ENCODE assay signal across 30 cellular contexts in the genomic region with DNA sequence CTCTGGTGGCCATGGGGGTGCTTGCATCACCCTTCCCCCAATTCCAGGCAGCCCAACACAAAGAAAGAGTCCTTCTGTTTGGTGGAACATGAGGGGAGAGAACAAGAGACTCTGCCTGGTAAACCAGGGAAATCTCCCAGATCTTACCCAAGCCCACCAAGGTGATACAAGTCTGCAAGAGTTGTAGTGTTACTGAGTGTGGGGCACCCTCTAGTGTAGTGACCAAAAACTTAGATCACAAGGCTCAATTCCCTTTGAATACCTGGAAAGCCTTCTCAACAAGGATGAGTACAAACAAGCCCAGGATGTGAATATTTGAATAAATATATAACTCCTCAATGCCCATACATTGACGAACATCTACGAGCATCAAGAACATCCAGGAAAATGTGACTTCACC.
"Had no signal": no experiment of that assay in that cellular context is flagged by ENCODE, and none has a peak within 500 bp of the region (broad histone marks: within the 10 kb centered on the region; RNA-seq: fewer than 3 reads in every experiment).

No MANE protein-coding gene starts in this region.

- H3K4me3 ChIP-seq: adrenal gland, body of pancreas, breast epithelium, SJSA1 had no signal

- H3K36me3 ChIP-seq: adrenal gland, breast epithelium, SJSA1 had no signal

- ATAC-seq: activated naive CD4-positive, alpha-beta T cell treated with anti-CD3 and anti-CD28 coated beads, Interleukin-2, amount 50 U/mL, for 72 hours; activated T-cell treated with anti-CD3 and anti-CD28 coated beads, Interleukin-2, amount 50 U/mL, for 4 hours; body of pancreas; Panc1 had no signal

- H3K4me1 ChIP-seq: adrenal gland, body of pancreas, breast epithelium, SJSA1 had no signal

- H3K27me3 ChIP-seq: body of pancreas, SJSA1 had no signal

- H3K36me3 Mint-ChIP-seq: activated CD4-positive, alpha-beta memory T cell treated with anti-CD3 and anti-CD28 coated beads for 36 hours; activated naive CD4-positive, alpha-beta T cell treated with anti-CD3 and anti-CD28 coated beads, Interleukin-2, amount 50 U/mL, for 72 hours had no signal

- DNase-seq: activated B cell treated with CpG ODN at 0.5 μM for 24 hours; activated CD4-positive, alpha-beta memory T cell treated with anti-CD3 and anti-CD28 coated beads for 36 hours; activated CD4-positive, alpha-beta T cell treated with anti-CD3 and anti-CD28 coated beads for 4 hours; activated CD4-positive, alpha-beta T cell treated with anti-CD3 and anti-CD28 coated beads, Interleukin-2, amount 50 U/mL, for 1 hour; activated CD4-positive, CD25-positive, alpha-beta regulatory T cell treated with anti-CD3 and anti-CD28 coated beads, Interleukin-2, amount 50 U/mL, for 72 hours; activated CD8-positive, alpha-beta memory T cell treated with anti-CD3 and anti-CD28 coated beads, Interleukin-2, amount 50 U/mL, for 4 hours; activated gamma-delta T cell treated with Interleukin-2 at 50 U/mL for 16 hours; activated naive CD4-positive, alpha-beta T cell treated with anti-CD3 and anti-CD28 coated beads for 36 hours; activated T-cell treated with anti-CD3 and anti-CD28 coated beads for 4 hours; activated T-cell treated with anti-CD3 and anti-CD28 coated beads, Interleukin-2, amount 50 U/mL, for 4 hours; adrenal gland; body of pancreas; Karpas-422; NCI-H1105 treated with DMSO at 0.1 percent for 48 hours; NCI-H1436; NCI-H1694; NCI-H1930; NCI-H2081 treated with DMSO at 0.1 percent for 48 hours; NCI-H345; NCI-H524 treated with DMSO at 0.1 percent for 48 hours; SHP77; SK-N-SH had no signal

- H3K4me3 Mint-ChIP-seq: activated B cell treated with CpG ODN at 0.5 μM for 24 hours; activated CD4-positive, alpha-beta memory T cell treated with anti-CD3 and anti-CD28 coated beads for 36 hours; activated naive CD4-positive, alpha-beta T cell treated with anti-CD3 and anti-CD28 coated beads for 36 hours; activated T-cell treated with anti-CD3 and anti-CD28 coated beads, Interleukin-2, amount 50 U/mL, for 4 hours; activated T-helper 1 cell treated with anti-CD3 and anti-CD28 coated beads, Interleukin-12 subunit alpha, Interleukin-12 subunit beta, Interleukin-2, Interleukin-4 antibody, amounts not matched to agents 30 ng/mL and 10 ng/mL and 1 ng/mL, durations not matched to agents 14 hours and 24 hours and 36 hours; T-helper 1 cell treated with Interleukin-12 subunit alpha and Interleukin-12 subunit beta and Interleukin-4 antibody, amounts not matched to agents 30 μg/mL and 1 μg/mL, for 36 hours; T-helper 2 cell treated with Interferon-gamma antibody and Interleukin-4, amounts not matched to agents 5 μg/mL and 100 μg/mL, for 36 hours had no signal

- H3K27ac Mint-ChIP-seq: activated B cell treated with CpG ODN at 0.5 μM for 24 hours; activated CD4-positive, alpha-beta memory T cell treated with anti-CD3 and anti-CD28 coated beads for 36 hours; activated naive CD4-positive, alpha-beta T cell treated with anti-CD3 and anti-CD28 coated beads for 36 hours; activated naive CD4-positive, alpha-beta T cell treated with anti-CD3 and anti-CD28 coated beads, Interleukin-2, amount 50 U/mL, for 72 hours; activated T-helper 1 cell treated with anti-CD3 and anti-CD28 coated beads, Interleukin-12 subunit alpha, Interleukin-12 subunit beta, Interleukin-2, Interleukin-4 antibody, amounts not matched to agents 30 ng/mL and 10 ng/mL and 1 ng/mL, durations not matched to agents 14 hours and 24 hours and 36 hours; T-helper 1 cell treated with Interleukin-12 subunit alpha and Interleukin-12 subunit beta and Interleukin-4 antibody, amounts not matched to agents 30 μg/mL and 1 μg/mL, for 36 hours; T-helper 2 cell treated with Interferon-gamma antibody and Interleukin-4, amounts not matched to agents 5 μg/mL and 100 μg/mL, for 36 hours had no signal

- H3K9me3 ChIP-seq: adrenal gland, body of pancreas, breast epithelium, SJSA1, SK-N-SH had no signal

- H3K9me3 Mint-ChIP-seq: activated B cell treated with CpG ODN at 0.5 μM for 24 hours; activated CD4-positive, alpha-beta memory T cell treated with anti-CD3 and anti-CD28 coated beads for 36 hours; activated naive CD4-positive, alpha-beta T cell treated with anti-CD3 and anti-CD28 coated beads for 36 hours; activated T-cell treated with anti-CD3 and anti-CD28 coated beads, Interleukin-2, amount 50 U/mL, for 4 hours; activated T-helper 1 cell treated with anti-CD3 and anti-CD28 coated beads, Interleukin-12 subunit alpha, Interleukin-12 subunit beta, Interleukin-2, Interleukin-4 antibody, amounts not matched to agents 30 ng/mL and 10 ng/mL and 1 ng/mL, durations not matched to agents 14 hours and 24 hours and 36 hours; T-helper 1 cell treated with Interleukin-12 subunit alpha and Interleukin-12 subunit beta and Interleukin-4 antibody, amounts not matched to agents 30 μg/mL and 1 μg/mL, for 36 hours; T-helper 2 cell treated with Interferon-gamma antibody and Interleukin-4, amounts not matched to agents 5 μg/mL and 100 μg/mL, for 36 hours had no signal

- H3K27me3 Mint-ChIP-seq: activated B cell treated with CpG ODN at 0.5 μM for 24 hours; activated CD4-positive, alpha-beta memory T cell treated with anti-CD3 and anti-CD28 coated beads for 36 hours had no signal

- FAIRE-seq: TTC549 had no signal

- H3K4me1 Mint-ChIP-seq: activated B cell treated with CpG ODN at 0.5 μM for 24 hours had no signal

- H3K9ac ChIP-seq: SK-N-SH had no signal

- H3K4me2 ChIP-seq: SK-N-SH had no signal

- H3K27ac ChIP-seq: adrenal gland, body of pancreas, breast epithelium, SJSA1 had no signal
